ENCODE assay signal across 11 cellular contexts in the genomic region with DNA sequence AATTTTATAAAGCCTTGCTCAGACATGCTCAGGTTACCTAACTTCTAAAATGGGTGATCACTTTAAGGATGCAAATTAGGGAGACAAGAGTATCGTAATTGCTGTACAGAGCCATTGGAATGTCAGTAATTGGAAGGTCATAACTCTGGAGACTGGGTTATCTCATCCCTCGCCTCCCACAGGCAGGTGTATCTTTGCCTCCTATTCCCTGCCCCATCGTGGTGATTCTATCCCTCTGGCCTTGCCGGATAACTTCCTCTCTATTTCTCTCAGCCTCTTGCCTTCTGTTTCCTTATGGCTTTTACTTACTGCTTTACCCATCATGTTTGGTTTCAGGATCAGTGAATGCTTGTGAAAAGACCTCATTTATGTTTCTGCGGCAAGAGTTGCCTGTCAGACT. TPM values are rescaled to one million over a fixed set of nuclear protein-coding genes. Genes with fewer than 3 reads are reported as not detected.
DNase-seq lines count a peak whose midpoint lies in the region; ATAC-seq and TF ChIP-seq lines count a peak whose summit lies in the region.
"Had no signal": no experiment of that assay in that cellular context is flagged by ENCODE, and none has a peak within 500 bp of the region (broad histone marks: within the 10 kb centered on the region; RNA-seq: fewer than 3 reads in every experiment).

No MANE protein-coding gene starts in this region.

- H3K4me1 ChIP-seq in BLaER1 (peaks cover 48% of the 10 kb centered on the region), ES-I3 (ENCODE audit: insufficient read depth, low read length) (peaks cover 23% of the 10 kb centered on the region), hepatocyte (ENCODE audit: insufficient read depth) (peaks cover 20% of the 10 kb centered on the region)

- H3K27ac ChIP-seq in BLaER1 (no peak overlapping the region), hepatocyte (no peak overlapping the region)

- peak overlapping the region; percentile 90 for H3K9ac ChIP-seq in BLaER1
- H3K9ac ChIP-seq in ES-I3 (ENCODE audit: low read depth, low read length) = peak overlapping the region; percentile 8; the same call in 1 of the 2 replicates

- H3K4me3 ChIP-seq in BLaER1 (no peak overlapping the region), hepatocyte (no peak overlapping the region)

- H4K20me1 ChIP-seq in BLaER1 (peaks cover 18% of the 10 kb centered on the region; the same call in 1 of the 2 replicates), hepatocyte (ENCODE audit: insufficient read depth, poor library complexity, severe bottlenecking) (no peaks in the 10 kb centered on the region)

- no peak for ATAC-seq in GM18873 (IDR thresholded peaks at IDR 0.05; ENCODE audit: low FRiP score, unreplicated experiment)
- ATAC-seq in GM21723 (IDR thresholded peaks at IDR 0.05; ENCODE audit: unreplicated experiment) = no peak

- DNase-seq in RPMI8226 (peak; percentile 19), hepatocyte (ENCODE audit: low spot score) (no peak), medulla oblongata (ENCODE audit: extremely low spot score) (no peak), NCI-H446 treated with DMSO at 0.1 percent for 48 hours (lab: John Stamatoyannopoulos, UW) (no peak)
- DNase-seq: NCI-H1105 treated with DMSO at 0.1 percent for 48 hours, NCI-H82, SW 1271 had no signal

- H3K27me3 ChIP-seq in BLaER1 = no peaks in the 10 kb centered on the region
- no peaks in the 10 kb centered on the region for H3K27me3 ChIP-seq in hepatocyte

- H2AFZ ChIP-seq in hepatocyte = no peak overlapping the region

- no peak for TF ChIP-seq CTCF in hepatocyte (IDR thresholded peaks at IDR 0.05; ENCODE audit: poor library complexity)

- peaks cover 18% of the 10 kb centered on the region for H3K79me2 ChIP-seq in hepatocyte

- 41% methylated on average over 5 of the region's 5 CpGs for WGBS in hepatocyte (ENCODE audit: low lambda C conversion rate, missing lambda C conversion rate)

- H3K36me3 ChIP-seq in BLaER1 (peaks cover 44% of the 10 kb centered on the region), ES-I3 (ENCODE audit: insufficient read depth, low read length) (peaks cover 3% of the 10 kb centered on the region; the same call in 1 of the 2 replicates), hepatocyte (replicated peaks; ENCODE audit: insufficient read depth, low read depth) (no peaks in the 10 kb centered on the region)

- H3K4me2 ChIP-seq in BLaER1 (peak overlapping the region; percentile 86), hepatocyte (peak overlapping the region; percentile 90)

- H3K9me3 ChIP-seq in BLaER1 (no peaks in the 10 kb centered on the region), ES-I3 (ENCODE audit: control insufficient read depth, insufficient read depth, low read length) (no peaks in the 10 kb centered on the region), hepatocyte (ENCODE audit: low read depth) (no peaks in the 10 kb centered on the region)

- H3K9me2 ChIP-seq in hepatocyte (replicated peaks; ENCODE audit: insufficient read depth) = no peaks in the 10 kb centered on the region

RNA-seq across cellular contexts. Expression of a gene that starts 2.5 kb away (rescaled TPM):
- 10.2 and 13.1 TPM in 2 replicates for total RNA-seq in hepatocyte
- 8.0 and 15.8 TPM in 2 replicates for polyA plus RNA-seq in hepatocyte
